ENCODE assay signal across 10 cellular contexts in the genomic region with DNA sequence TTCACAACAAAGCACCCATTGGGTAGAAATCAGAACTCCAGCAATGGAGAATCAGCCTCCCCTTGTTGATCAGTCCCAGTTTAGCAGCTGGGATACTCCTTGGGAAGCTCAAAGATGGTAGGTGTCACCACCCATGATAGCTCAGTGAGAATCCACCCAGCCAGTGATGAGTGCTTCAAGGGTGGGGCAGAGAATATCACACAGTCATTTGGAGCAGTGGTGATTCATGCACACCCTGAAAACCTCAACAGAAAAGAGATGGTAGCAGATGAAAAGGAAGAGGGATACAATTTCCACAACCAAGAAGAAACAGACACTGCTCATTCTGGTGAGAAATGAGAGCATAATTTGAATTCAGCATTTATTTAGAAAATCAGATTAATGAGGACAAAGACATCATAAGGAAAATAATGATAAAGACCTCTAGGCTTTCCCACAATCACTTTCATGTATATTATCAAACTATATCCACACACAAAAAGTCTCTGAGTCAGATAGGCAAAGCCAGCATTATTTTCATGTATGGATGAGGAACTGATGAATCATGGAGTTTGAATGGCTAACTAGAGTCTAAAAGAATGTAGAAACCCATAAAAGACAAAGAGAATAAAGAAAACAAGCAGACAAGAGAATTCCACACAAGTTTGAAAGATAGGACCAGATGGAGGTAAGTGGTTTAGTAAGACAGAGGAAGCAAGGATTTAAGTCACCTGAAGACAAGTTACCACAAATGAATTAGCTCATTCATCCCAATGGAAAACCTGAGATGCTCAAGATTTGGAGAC.
DNase-seq lines count a peak whose midpoint lies in the region; ATAC-seq, FAIRE-seq and TF ChIP-seq lines count a peak whose summit lies in the region.
"Had no signal": no experiment of that assay in that cellular context is flagged by ENCODE, and none has a peak within 500 bp of the region (broad histone marks: within the 10 kb centered on the region; RNA-seq: fewer than 3 reads in every experiment).

No MANE protein-coding gene starts in this region.

- H3K9ac ChIP-seq in GM12878 (ENCODE audit: control insufficient read depth, insufficient read depth, low read length) = no peak overlapping the region

- intact Hi-C loops in GM12878 (cut with micrococcal nuclease; ENCODE audit: unreplicated experiment) (no loop called here), body of pancreas (cut with DNase I) (no loop called here)

- no peak for FAIRE-seq in GM12878 (lab: Jason Lieb, UNC)

- TF ChIP-seq POLR2A in GM12878 (IDR thresholded peaks at IDR 0.05; ENCODE audit: low read depth, low read length) = no peak
- no peak for TF ChIP-seq POLR2A in body of pancreas (IDR thresholded peaks at IDR 0.05)

- H3K4me2 ChIP-seq in GM12878 (ENCODE audit: control insufficient read depth, insufficient read depth) = no peak overlapping the region

- no peaks in the 10 kb centered on the region for H3K9me3 ChIP-seq in GM12878 (replicated peaks; ENCODE audit: control insufficient read depth, insufficient read depth, low read length)
- no peaks in the 10 kb centered on the region for H3K9me3 ChIP-seq in body of pancreas
- H3K9me3 ChIP-seq: upper lobe of left lung had no signal

- no peaks in the 10 kb centered on the region for H3K79me2 ChIP-seq in GM12878 (ENCODE audit: control insufficient read depth, insufficient read depth, low read length)

- SMC1A ChIA-PET in GM12878 (lab: Charles Lee; ENCODE audit: uncharacterized antibody, unreplicated experiment) = interaction anchor here (0.6 to 2.0 kb wide), 11 partner anchors 9 to 121 kb away, joined by 3 to 8 read pairs (median 3); no protein-coding TSS in a partner anchor

- BruUV-seq in GM12878 (replicated peaks; lab: Mats Ljungman, UMichigan) = no TSS peak

- H3K36me3 ChIP-seq in GM12878 (ENCODE audit: control insufficient read depth in 2 of 2, insufficient read depth in 2 of 2, low read length in 1 of 2) (no peaks in the 10 kb centered on the region), body of pancreas (replicated peaks in 1 of 2; ENCODE audit: insufficient read depth in 1 of 2, low read depth in 2 of 2) (no peaks in the 10 kb centered on the region)
- H3K36me3 ChIP-seq: upper lobe of left lung had no signal

- H2AFZ ChIP-seq in GM12878 (ENCODE audit: control insufficient read depth, low read depth, low read length) = no peak overlapping the region

- H3K4me3 ChIP-seq in GM12878 = no peak overlapping the region
- no peak overlapping the region for H3K4me3 ChIP-seq in body of pancreas
- H3K4me3 ChIP-seq: lung, upper lobe of left lung had no signal

- TF ChIP-seq RAD21 in GM12878 (IDR thresholded peaks at IDR 0.05; ENCODE audit: insufficient read depth, low read depth, low read length) = no peak

- RAD21 ChIA-PET in GM12878 (lab: Charles Lee; ENCODE audit: unreplicated experiment) = interaction anchor here (1.2 to 2.0 kb wide), 3 partner anchors 10 to 114 kb away, joined by 3 to 6 read pairs (median 4); no protein-coding TSS in a partner anchor

- peaks cover 3% of the 10 kb centered on the region; the same call in 1 of the 2 replicates for H3K4me1 ChIP-seq in GM12878 (ENCODE audit: control insufficient read depth, insufficient read depth, low read length)
- peaks cover 23% of the 10 kb centered on the region for H3K4me1 ChIP-seq in body of pancreas

- TF ChIP-seq EP300 in GM12878 (IDR thresholded peaks at IDR 0.05; ENCODE audit: borderline replicate concordance in 1 of 2, control insufficient read depth in 1 of 2, low read depth in 2 of 2, low read length in 2 of 2) = no peak

- in situ Hi-C loops in GM12878 (cut with MboI) = no loop called here

- H3K27me3 ChIP-seq in GM12878 (replicated peaks in 1 of 2; ENCODE audit: control insufficient read depth in 2 of 2, insufficient read depth in 2 of 2, low read length in 1 of 2) = no peaks in the 10 kb centered on the region
- H3K27me3 ChIP-seq in body of pancreas = no peaks in the 10 kb centered on the region
- H3K27me3 ChIP-seq: upper lobe of left lung had no signal

- no peaks in the 10 kb centered on the region for H4K20me1 ChIP-seq in GM12878 (ENCODE audit: control insufficient read depth, insufficient read depth)

- no peak overlapping the region for H3K27ac ChIP-seq in GM12878 (ENCODE audit: control insufficient read depth, insufficient read depth)
- no peak overlapping the region for H3K27ac ChIP-seq in body of pancreas

- no peak for TF ChIP-seq CTCF in GM12878 (IDR thresholded peaks at IDR 0.05 in 2 of 3, conservative IDR thresholded peaks at IDR 0.05 in 1 of 3; ENCODE audit: control insufficient read depth in 2 of 3, extremely low read depth in 1 of 3, insufficient read depth in 1 of 3, low read depth in 3 of 3, low read length in 3 of 3)
- no peak for TF ChIP-seq CTCF in body of pancreas (IDR thresholded peaks at IDR 0.05)

- ATAC-seq in HG03565 (IDR thresholded peaks at IDR 0.05; ENCODE audit: unreplicated experiment) = peak; percentile 31
- ATAC-seq in GM12878 = peak; percentile 72
- no peak for ATAC-seq in body of pancreas

- POLR2A ChIA-PET in GM12878 (lab: Charles Lee) = interaction anchor here (1.5 kb wide), 2 partner anchors 26 kb away, joined by 3 to 5 read pairs; no protein-coding TSS in a partner anchor

- CTCF ChIA-PET in GM12878 (lab: Yijun Ruan, JAX) = interaction anchor here (0.9 to 1.0 kb wide), 2 partner anchors 10 to 130 kb away, joined by 3 to 4 read pairs; no protein-coding TSS in a partner anchor

- peak; percentile 29 for DNase-seq in activated T-cell treated with anti-CD3 and anti-CD28 coated beads for 48 hours (ENCODE audit: low read depth)
- no peak for DNase-seq in activated T-cell treated with anti-CD3 and anti-CD28 coated beads, Interleukin-2, amount 50 U/mL, for 1 hour
- no peak for DNase-seq in GM12878 (ENCODE audit: low read depth, low spot score)
- DNase-seq in stimulated activated CD4-positive, alpha-beta T cell treated with anti-CD3 and anti-CD28 coated beads, TNF-alpha, amount 100 ng/mL, for 48 hours (ENCODE audit: low read depth in 3 of 3) = peak; percentile 14 to 31 (median 31)
- no peak for DNase-seq in GM19238 (ENCODE audit: insufficient read length, low spot score)
- DNase-seq in amygdala (lab: John Stamatoyannopoulos, UW) = no peak
- DNase-seq in body of pancreas = no peak
- DNase-seq: upper lobe of left lung had no signal

TF ChIP-seq in GM12878, 131 proteins besides CTCF, POLR2A, EP300 and RAD21:
- TF ChIP-seq EED (IDR thresholded peaks at IDR 0.05; ENCODE audit: low read depth) (peak; percentile 61; the same call in 1 of the 2 replicates), POLR2AphosphoS5 (IDR thresholded peaks at IDR 0.05; ENCODE audit: low read length) (no peak), NFIC (IDR thresholded peaks at IDR 0.05; ENCODE audit: low read depth, low read length) (peak; percentile 51; the same call in 1 of the 2 replicates), BMI1 (IDR thresholded peaks at IDR 0.05; ENCODE audit: borderline replicate concordance) (no peak), RUNX3 (IDR thresholded peaks at IDR 0.05; ENCODE audit: low read length) (peak; percentile 76), JUNB (IDR thresholded peaks at IDR 0.05) (peak; percentile 80), IRF4 (IDR thresholded peaks at IDR 0.05; ENCODE audit: low read depth, low read length) (peak; percentile 22; the same call in 1 of the 2 replicates), SRF (IDR thresholded peaks at IDR 0.05; ENCODE audit: low read depth in 2 of 2, low read length in 2 of 2) (no peak), SIN3A (IDR thresholded peaks at IDR 0.05; ENCODE audit: low read depth, low read length) (no peak)
- TF ChIP-seq, protein P1, sequence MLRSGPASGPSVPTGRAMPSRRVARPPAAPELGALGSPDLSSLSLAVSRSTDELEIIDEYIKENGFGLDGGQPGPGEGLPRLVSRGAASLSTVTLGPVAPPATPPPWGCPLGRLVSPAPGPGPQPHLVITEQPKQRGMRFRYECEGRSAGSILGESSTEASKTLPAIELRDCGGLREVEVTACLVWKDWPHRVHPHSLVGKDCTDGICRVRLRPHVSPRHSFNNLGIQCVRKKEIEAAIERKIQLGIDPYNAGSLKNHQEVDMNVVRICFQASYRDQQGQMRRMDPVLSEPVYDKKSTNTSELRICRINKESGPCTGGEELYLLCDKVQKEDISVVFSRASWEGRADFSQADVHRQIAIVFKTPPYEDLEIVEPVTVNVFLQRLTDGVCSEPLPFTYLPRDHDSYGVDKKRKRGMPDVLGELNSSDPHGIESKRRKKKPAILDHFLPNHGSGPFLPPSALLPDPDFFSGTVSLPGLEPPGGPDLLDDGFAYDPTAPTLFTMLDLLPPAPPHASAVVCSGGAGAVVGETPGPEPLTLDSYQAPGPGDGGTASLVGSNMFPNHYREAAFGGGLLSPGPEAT (IDR thresholded peaks at IDR 0.05; ENCODE audit: low read depth) = no peak
TF ChIP-seq in GM12878: peak in this region for 5.

Comparison
In these comparisons a context has a peak if more than half of its experiments do, and no peak if none do; other contexts are left out.
1. DNase-seq: peak in activated T-cell treated with anti-CD3 and anti-CD28 coated beads for 48 hours (single experiment) and stimulated activated CD4-positive, alpha-beta T cell treated with anti-CD3 and anti-CD28 coated beads, TNF-alpha, amount 100 ng/mL, for 48 hours (3 of 3); none in activated T-cell treated with anti-CD3 and anti-CD28 coated beads, Interleukin-2, amount 50 U/mL, for 1 hour (single experiment), GM12878 (single experiment), GM19238 (single experiment), amygdala (0 of 56) and body of pancreas (0 of 4).